In the genomic region with DNA sequence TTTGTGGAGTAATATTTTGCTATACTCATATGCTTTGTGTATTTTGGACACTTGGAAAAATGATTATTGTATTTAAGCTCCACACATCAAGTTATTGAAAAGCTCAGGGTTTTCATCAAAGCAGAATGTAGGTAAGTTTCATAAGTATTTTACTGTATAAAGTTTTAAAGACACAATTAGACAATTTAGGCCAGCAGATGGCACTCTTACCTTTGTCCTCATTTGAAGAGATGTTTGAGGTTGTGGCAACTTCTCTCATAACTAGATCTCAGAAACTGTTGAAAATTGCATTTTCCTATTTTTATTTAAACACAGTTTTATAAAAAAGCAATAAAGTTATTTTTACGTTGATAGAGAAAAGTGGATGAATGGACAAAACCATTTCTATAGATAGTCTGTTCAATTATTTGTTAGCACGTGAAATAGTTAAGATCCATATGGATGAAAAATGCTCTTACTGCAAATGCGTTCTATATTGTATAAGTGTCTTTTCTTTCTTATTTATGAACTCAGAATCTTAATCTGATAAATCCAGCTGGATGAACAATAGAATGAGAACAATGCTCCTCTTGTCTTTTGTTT, we compare ENCODE assay signal across 8 cellular contexts.
DNase-seq lines count a peak whose midpoint lies in the region; ATAC-seq and TF ChIP-seq lines count a peak whose summit lies in the region.

No MANE protein-coding gene starts in this region.

- DNase-seq in D341Med (ENCODE audit: low spot score) (peak; percentile 27), H7 (peak; percentile 56), NCI-H446 (lab: John Stamatoyannopoulos, UW) (peak; percentile 34 to 79), body of pancreas (peak; percentile 29 to 68 (median 44)), immature natural killer cell (peak; percentile 13 to 38 (median 35)), stromal cell of bone marrow (ENCODE audit: low read depth) (peak; percentile 51)

- intact Hi-C loops in body of pancreas (cut with DNase I) = no loop called here

- H3K4me1 ChIP-seq in body of pancreas = peaks cover 5% of the 10 kb centered on the region

- no peaks in the 10 kb centered on the region for H3K36me3 ChIP-seq in H7 (replicated peaks; ENCODE audit: control insufficient read depth, insufficient read depth, low read length)
- no peaks in the 10 kb centered on the region for H3K36me3 ChIP-seq in body of pancreas (replicated peaks in 1 of 2; ENCODE audit: insufficient read depth in 1 of 2, low read depth in 2 of 2)

- ATAC-seq in body of pancreas (peak; percentile 74), HG02852 (IDR thresholded peaks at IDR 0.05; ENCODE audit: unreplicated experiment) (no peak), HG03460 (IDR thresholded peaks at IDR 0.05; ENCODE audit: unreplicated experiment) (no peak)

- H3K4me1 Mint-ChIP-seq in immature natural killer cell = no peaks in the 10 kb centered on the region

- H3K27me3 ChIP-seq in H7 (ENCODE audit: control insufficient read depth, insufficient read depth, low read length) = no peaks in the 10 kb centered on the region
- H3K27me3 ChIP-seq in body of pancreas = no peaks in the 10 kb centered on the region

- TF ChIP-seq POLR2A in body of pancreas (IDR thresholded peaks at IDR 0.05) = no peak

- H3K9me3 ChIP-seq in body of pancreas = no peaks in the 10 kb centered on the region

- no peak overlapping the region for H3K27ac ChIP-seq in body of pancreas

- no peaks in the 10 kb centered on the region for H3K9me3 Mint-ChIP-seq in immature natural killer cell

- H3K4me3 Mint-ChIP-seq in immature natural killer cell = no peak overlapping the region

- no peak overlapping the region for H3K27ac Mint-ChIP-seq in immature natural killer cell

- 40 to 45% methylated on average over 3 of the region's 3 CpGs for WGBS in body of pancreas, 2 donors

- H3K4me3 ChIP-seq in H7 (ENCODE audit: insufficient read depth, low read depth, low read length) (no peak overlapping the region), body of pancreas (no peak overlapping the region)

- no peaks in the 10 kb centered on the region for H3K36me3 Mint-ChIP-seq in immature natural killer cell

- TF ChIP-seq CTCF in body of pancreas (IDR thresholded peaks at IDR 0.05) = peak; percentile 28 to 67 (median 62)

- peaks cover 0 to 3% (median 1%) of the 10 kb centered on the region in 3 donors for H3K27me3 Mint-ChIP-seq in immature natural killer cell (ENCODE audit: low read depth in 3 of 3)
